In genomic region chr20:52033313-52033712, GRCh38 we compare ENCODE assay signal across 1 cellular context.
TF ChIP-seq lines count a peak whose summit lies in the region.

No MANE protein-coding gene starts in this region.

TF ChIP-seq in HepG2, 621 proteins besides CTCF, POLR2A, EP300 and RAD21 (continued from another document):
- TF ChIP-seq, protein P1, sequence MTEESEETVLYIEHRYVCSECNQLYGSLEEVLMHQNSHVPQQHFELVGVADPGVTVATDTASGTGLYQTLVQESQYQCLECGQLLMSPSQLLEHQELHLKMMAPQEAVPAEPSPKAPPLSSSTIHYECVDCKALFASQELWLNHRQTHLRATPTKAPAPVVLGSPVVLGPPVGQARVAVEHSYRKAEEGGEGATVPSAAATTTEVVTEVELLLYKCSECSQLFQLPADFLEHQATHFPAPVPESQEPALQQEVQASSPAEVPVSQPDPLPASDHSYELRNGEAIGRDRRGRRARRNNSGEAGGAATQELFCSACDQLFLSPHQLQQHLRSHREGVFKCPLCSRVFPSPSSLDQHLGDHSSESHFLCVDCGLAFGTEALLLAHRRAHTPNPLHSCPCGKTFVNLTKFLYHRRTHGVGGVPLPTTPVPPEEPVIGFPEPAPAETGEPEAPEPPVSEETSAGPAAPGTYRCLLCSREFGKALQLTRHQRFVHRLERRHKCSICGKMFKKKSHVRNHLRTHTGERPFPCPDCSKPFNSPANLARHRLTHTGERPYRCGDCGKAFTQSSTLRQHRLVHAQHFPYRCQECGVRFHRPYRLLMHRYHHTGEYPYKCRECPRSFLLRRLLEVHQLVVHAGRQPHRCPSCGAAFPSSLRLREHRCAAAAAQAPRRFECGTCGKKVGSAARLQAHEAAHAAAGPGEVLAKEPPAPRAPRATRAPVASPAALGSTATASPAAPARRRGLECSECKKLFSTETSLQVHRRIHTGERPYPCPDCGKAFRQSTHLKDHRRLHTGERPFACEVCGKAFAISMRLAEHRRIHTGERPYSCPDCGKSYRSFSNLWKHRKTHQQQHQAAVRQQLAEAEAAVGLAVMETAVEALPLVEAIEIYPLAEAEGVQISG (CRISPR knock-in tag; IDR thresholded peaks at IDR 0.05) = no peak
- no peak for TF ChIP-seq ZNF83 (CRISPR knock-in tag; IDR thresholded peaks at IDR 0.05; ENCODE audit: borderline replicate concordance)
